ENCODE assay signal across 19 cellular contexts in the genomic region with DNA sequence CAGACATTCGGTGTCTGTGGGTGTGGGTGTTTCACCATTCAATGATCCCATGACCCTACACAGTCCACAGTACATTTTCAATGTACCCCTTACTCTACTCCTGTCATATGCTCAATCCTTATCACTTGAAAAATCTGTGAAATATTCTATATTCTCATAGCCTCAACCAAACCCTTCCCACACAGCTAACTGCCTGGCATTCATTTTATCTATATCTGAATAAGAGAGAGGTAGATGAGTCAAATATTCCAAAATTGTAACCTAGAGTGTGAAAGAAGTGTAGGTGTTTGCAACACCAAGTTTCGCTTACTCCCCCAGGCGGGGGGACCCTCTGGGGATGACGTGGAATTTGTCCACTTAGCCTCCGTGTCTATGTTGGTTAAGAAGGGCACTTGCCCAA.
A peak's percentile ranks its signal among the peaks of the same experiment; 100 is the strongest.
DNase-seq lines count a peak whose midpoint lies in the region; ATAC-seq, FAIRE-seq and TF ChIP-seq lines count a peak whose summit lies in the region.
"Had no signal": no experiment of that assay in that cellular context is flagged by ENCODE, and none has a peak within 500 bp of the region (broad histone marks: within the 10 kb centered on the region; RNA-seq: fewer than 3 reads in every experiment).

No MANE protein-coding gene starts in this region.

- DNase-seq in stimulated activated naive CD4-positive, alpha-beta T cell treated with Interleukin-2 at 50 U/mL for 16 hours (lab: John Stamatoyannopoulos, UW): peak; percentile 62
- no peak for DNase-seq in stimulated activated naive CD4-positive, alpha-beta T cell (lab: John Stamatoyannopoulos, UW)
- DNase-seq in stimulated activated CD4-positive, alpha-beta T cell treated with anti-CD3 and anti-CD28 coated beads, Interleukin-4, amount 100 ng/mL, for 4 hours: peak; percentile 31 to 39
- DNase-seq in amygdala (lab: John Stamatoyannopoulos, UW): no peak
- DNase-seq in kidney: no peak
- DNase-seq: NCI-H1105, NCI-H82, occipital lobe, PC-9, substantia nigra, T1000 had no signal

- H3K27ac ChIP-seq in kidney (ENCODE audit: low read depth in 2 of 2, low read length in 2 of 2): no peak overlapping the region
- H3K27ac ChIP-seq: esophagus muscularis mucosa, KMS-11, PC-9, right atrium auricular region, SK-N-MC had no signal

- no peaks in the 10 kb centered on the region for H3K9me3 Mint-ChIP-seq in activated naive CD8-positive, alpha-beta T cell (ENCODE audit: low read depth)

- FAIRE-seq in kidney (lab: Jason Lieb, UNC): no peak

- H3K36me3 Mint-ChIP-seq in activated naive CD8-positive, alpha-beta T cell: peaks cover 5% of the 10 kb centered on the region

- H3K4me1 Mint-ChIP-seq in activated naive CD8-positive, alpha-beta T cell (ENCODE audit: low read depth): peaks cover 39% of the 10 kb centered on the region

- H3K4me3 Mint-ChIP-seq in activated naive CD8-positive, alpha-beta T cell: peak overlapping the region; percentile 50

- no peak for TF ChIP-seq CTCF in kidney (IDR thresholded peaks at IDR 0.05; ENCODE audit: borderline replicate concordance, extremely low read depth, insufficient read depth)

- H3K4me1 ChIP-seq in kidney (ENCODE audit: control insufficient read depth in 1 of 2, insufficient read depth in 1 of 2, low read depth in 1 of 2, low read length in 2 of 2): peaks cover 0 to 3% of the 10 kb centered on the region in 2 donors

- ATAC-seq in HG03460 (IDR thresholded peaks at IDR 0.05; ENCODE audit: unreplicated experiment): no peak
- no peak for ATAC-seq in GM21737 (IDR thresholded peaks at IDR 0.05; ENCODE audit: unreplicated experiment)
- ATAC-seq: HCT116 had no signal

- H3K9ac ChIP-seq in kidney (ENCODE audit: low read length in 2 of 2): no peak overlapping the region
- H3K9ac ChIP-seq: KMS-11 had no signal

- intact Hi-C loops in kidney (cut with DNase I): no loop called here

- no peaks in the 10 kb centered on the region for H3K27me3 Mint-ChIP-seq in activated naive CD8-positive, alpha-beta T cell

- no peaks in the 10 kb centered on the region for H3K36me3 ChIP-seq in kidney (ENCODE audit: control insufficient read depth in 1 of 2, insufficient read depth in 2 of 2, low read length in 2 of 2)
- H3K36me3 ChIP-seq: esophagus muscularis mucosa, right atrium auricular region had no signal

- H3K27ac Mint-ChIP-seq in activated naive CD8-positive, alpha-beta T cell: peak overlapping the region; percentile 92

- no peaks in the 10 kb centered on the region for H3K9me3 ChIP-seq in kidney (ENCODE audit: control insufficient read depth in 1 of 2, low read length in 2 of 2)
- H3K9me3 ChIP-seq: esophagus muscularis mucosa, right atrium auricular region had no signal

- no peak overlapping the region for H3K4me3 ChIP-seq in kidney (ENCODE audit: low read length in 2 of 2)
- H3K4me3 ChIP-seq: esophagus muscularis mucosa, PC-9, right atrium auricular region, SK-N-MC had no signal

Comparison
In these comparisons a context has a peak if more than half of its experiments do, and no peak if none do; other contexts are left out.
1. DNase-seq: peak in stimulated activated naive CD4-positive, alpha-beta T cell treated with Interleukin-2 at 50 U/mL for 16 hours (single experiment) and stimulated activated CD4-positive, alpha-beta T cell treated with anti-CD3 and anti-CD28 coated beads, Interleukin-4, amount 100 ng/mL, for 4 hours (2 of 2); none in stimulated activated naive CD4-positive, alpha-beta T cell (0 of 6), amygdala (0 of 56) and kidney (single experiment).